13 cellular contexts compared by ENCODE assay signal in genomic region chr19:3336351-3336679, GRCh38. TPM values are rescaled to one million over a fixed set of nuclear protein-coding genes. Genes with fewer than 3 reads are reported as not detected.
DNase-seq lines count a peak whose midpoint lies in the region; ATAC-seq and TF ChIP-seq lines count a peak whose summit lies in the region.
"Had no signal": no experiment of that assay in that cellular context is flagged by ENCODE, and none has a peak within 500 bp of the region (broad histone marks: within the 10 kb centered on the region; RNA-seq: fewer than 3 reads in every experiment).

No MANE protein-coding gene starts in this region.

- H3K27me3 ChIP-seq in heart right ventricle (no peaks in the 10 kb centered on the region), gastroesophageal sphincter (no peaks in the 10 kb centered on the region), prostate gland (replicated peaks; ENCODE audit: insufficient read depth) (no peaks in the 10 kb centered on the region), vagina (no peaks in the 10 kb centered on the region)
- H3K27me3 ChIP-seq: SJSA1 had no signal

- H3K9me3 ChIP-seq in heart right ventricle (no peaks in the 10 kb centered on the region), gastroesophageal sphincter (no peaks in the 10 kb centered on the region), prostate gland (no peaks in the 10 kb centered on the region), vagina (no peaks in the 10 kb centered on the region)
- H3K9me3 ChIP-seq: SJSA1 had no signal

- H3K27ac ChIP-seq in heart right ventricle = peak overlapping the region; percentile 83 to 97 (median 92)
- peak overlapping the region; percentile 79 to 94 (median 92) for H3K27ac ChIP-seq in gastroesophageal sphincter
- peak overlapping the region; percentile 94 to 98 for H3K27ac ChIP-seq in prostate gland
- peak overlapping the region; percentile 96 for H3K27ac ChIP-seq in vagina
- H3K27ac ChIP-seq: SJSA1 had no signal

- H3K4me1 ChIP-seq in heart right ventricle (peaks cover 20 to 40% (median 34%) of the 10 kb centered on the region in 9 donors), gastroesophageal sphincter (peaks cover 19 to 78% (median 41%) of the 10 kb centered on the region in 3 donors), prostate gland (replicated peaks) (peaks cover 30% of the 10 kb centered on the region), vagina (peaks cover 52% of the 10 kb centered on the region)

- TF ChIP-seq CTCF in heart right ventricle (IDR thresholded peaks at IDR 0.05) = no peak
- TF ChIP-seq CTCF in gastroesophageal sphincter (IDR thresholded peaks at IDR 0.05) = no peak
- no peak for TF ChIP-seq CTCF in prostate gland (IDR thresholded peaks at IDR 0.05)
- no peak for TF ChIP-seq CTCF in vagina (IDR thresholded peaks at IDR 0.05)

- no peak for TF ChIP-seq POLR2A in gastroesophageal sphincter (IDR thresholded peaks at IDR 0.05)
- TF ChIP-seq POLR2A in prostate gland (IDR thresholded peaks at IDR 0.05) = no peak
- no peak for TF ChIP-seq POLR2A in vagina (IDR thresholded peaks at IDR 0.05)

- H3K4me3 ChIP-seq in heart right ventricle (no peak overlapping the region), gastroesophageal sphincter (no peak overlapping the region), prostate gland (no peak overlapping the region), vagina (peak overlapping the region in 1 of 2 donors; percentile 19)
- H3K4me3 ChIP-seq: GM23338, SJSA1 had no signal

- H3K36me3 ChIP-seq in heart right ventricle (no peaks in the 10 kb centered on the region), gastroesophageal sphincter (no peaks in the 10 kb centered on the region), prostate gland (no peaks in the 10 kb centered on the region), vagina (no peaks in the 10 kb centered on the region)
- H3K36me3 ChIP-seq: SJSA1 had no signal

- intact Hi-C loops in heart right ventricle (cut with DNase I) (loop anchor here in 3 of 10 donors (2.0 to 5.0 kb wide), 3 partner anchors 66 to 96 kb away; no protein-coding TSS in a partner anchor), left cardiac atrium (cut with DNase I) (loop anchor here in 1 of 2 donors (10.0 kb wide), 1 partner anchor 68 kb away; no protein-coding TSS in a partner anchor), prostate gland (cut with DNase I) (loop anchor here (2.0 kb wide), 2 partner anchors 62 to 92 kb away; no protein-coding TSS in a partner anchor), vagina (cut with DNase I) (loop anchor here (10.0 kb wide), 1 partner anchor 88 kb away; no protein-coding TSS in a partner anchor)

- no peak for DNase-seq in heart right ventricle
- no peak for DNase-seq in left cardiac atrium
- no peak for DNase-seq in prostate gland (ENCODE audit: low spot score)
- no peak for DNase-seq in vagina (ENCODE audit: extremely low spot score in 2 of 2)
- no peak for DNase-seq in DMS 273 (lab: John Stamatoyannopoulos, UW; ENCODE audit: unreplicated experiment)
- no peak for DNase-seq in T-helper 9 cell
- DNase-seq in DMS79 (lab: John Stamatoyannopoulos, UW) = no peak
- DNase-seq: activated CD4-positive, alpha-beta T cell treated with anti-CD3 and anti-CD28 coated beads for 1 hour; DMS53 had no signal

- 49 to 55% methylated on average over 5 of the region's 5 CpGs for WGBS in heart right ventricle, 2 donors
- 21 to 36% methylated on average over 3 to 5 of the region's 5 CpGs for WGBS in gastroesophageal sphincter (ENCODE audit: low coverage in 1 of 2), 2 donors
- WGBS in prostate gland = 8% methylated on average over 5 of the region's 5 CpGs

- TF ChIP-seq EP300 in gastroesophageal sphincter (IDR thresholded peaks at IDR 0.05) = no peak

- ATAC-seq in heart right ventricle = no peak
- no peak for ATAC-seq in left cardiac atrium
- no peak for ATAC-seq in gastroesophageal sphincter
- ATAC-seq: activated T-helper 17 cell treated with anti-CD3 and anti-CD28 coated beads, Interleukin-2, amount 50 U/mL, for 72 hours; GM23338 had no signal

RNA-seq across cellular contexts. Expression of gene NFIC, which starts 30.1 kb away (rescaled TPM):
- 100 to 1,000 TPM; 132 to 217 (median 161) TPM for total RNA-seq in heart right ventricle
- 100 to 1,000 TPM in 1 of 2 donors, 10 to 100 TPM in 1; 52.3 to 147 TPM for polyA plus RNA-seq in heart right ventricle
- total RNA-seq in left cardiac atrium = 100 to 1,000 TPM; 144 to 173 TPM
- total RNA-seq in gastroesophageal sphincter = 100 to 1,000 TPM; 125 to 285 (median 155) TPM
- total RNA-seq in prostate gland = 100 to 1,000 TPM; 160 to 168 TPM
- 142 TPM for total RNA-seq in vagina
